Comparison of ENCODE assay signal across 15 cellular contexts in the genomic region with DNA sequence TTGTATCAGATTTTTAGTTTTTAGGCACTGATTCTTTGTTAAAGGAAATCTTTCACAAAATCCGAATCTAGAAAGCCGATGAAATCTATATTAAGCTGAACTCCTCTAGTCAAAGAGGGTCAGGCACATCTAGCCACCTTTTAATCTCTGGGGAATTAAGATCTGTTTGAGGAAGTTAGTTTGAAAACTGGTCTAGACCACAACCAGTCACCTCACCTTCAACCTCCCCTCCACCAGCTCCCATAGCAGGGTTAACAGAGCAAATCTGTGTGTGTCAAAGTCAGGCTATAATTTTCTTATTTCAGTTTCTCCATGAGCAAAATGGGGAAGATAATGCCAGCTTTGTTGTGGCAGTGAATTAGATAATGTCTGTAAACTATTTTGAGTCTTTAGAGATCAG.
"Had no signal": no experiment of that assay in that cellular context is flagged by ENCODE, and none has a peak within 500 bp of the region (broad histone marks: within the 10 kb centered on the region; RNA-seq: fewer than 3 reads in every experiment).

No MANE protein-coding gene starts in this region.

- H3K27ac ChIP-seq: foreskin keratinocyte, tibial artery, uterus, WERI-Rb-1 had no signal

- H3K27ac Mint-ChIP-seq: activated CD4-positive, alpha-beta memory T cell treated with anti-CD3 and anti-CD28 coated beads, Interleukin-2, amount 10 ng/mL, durations not matched to agents 7 days and 5 days; dendritic cell treated with granulocyte-macrophage colony-stimulating factor and Interleukin-4, amounts not matched to agents 40 ng/mL and 50 ng/mL, for 4 days; effector memory CD8-positive, alpha-beta T cell; natural killer cell had no signal

- H3K4me3 ChIP-seq: tibial artery, uterus had no signal

- H3K4me3 Mint-ChIP-seq: activated CD4-positive, alpha-beta memory T cell treated with anti-CD3 and anti-CD28 coated beads, Interleukin-2, amount 10 ng/mL, durations not matched to agents 7 days and 5 days; activated T-cell treated with anti-CD3 and anti-CD28 coated beads, Interleukin-2, amount 50 U/mL, for 4 hours; dendritic cell treated with granulocyte-macrophage colony-stimulating factor and Interleukin-4, amounts not matched to agents 40 ng/mL and 50 ng/mL, for 4 days; effector memory CD8-positive, alpha-beta T cell; natural killer cell had no signal

- H3K27me3 ChIP-seq: foreskin keratinocyte, tibial artery, uterus had no signal

- H3K9me3 ChIP-seq: tibial artery, uterus had no signal

- H3K27me3 Mint-ChIP-seq: activated CD4-positive, alpha-beta memory T cell treated with anti-CD3 and anti-CD28 coated beads, Interleukin-2, amount 10 ng/mL, durations not matched to agents 7 days and 5 days; dendritic cell treated with granulocyte-macrophage colony-stimulating factor and Interleukin-4, amounts not matched to agents 40 ng/mL and 50 ng/mL, for 4 days; effector memory CD8-positive, alpha-beta T cell had no signal

- H3K36me3 Mint-ChIP-seq: natural killer cell had no signal

- H3K4me1 Mint-ChIP-seq: activated CD4-positive, alpha-beta memory T cell treated with anti-CD3 and anti-CD28 coated beads, Interleukin-2, amount 10 ng/mL, durations not matched to agents 7 days and 5 days; natural killer cell had no signal

- H3K4me1 ChIP-seq: foreskin keratinocyte, tibial artery, uterus had no signal

- ATAC-seq: activated T-cell treated with anti-CD3 and anti-CD28 coated beads, Interleukin-2, amount 50 U/mL, for 4 hours; effector memory CD8-positive, alpha-beta T cell; foreskin keratinocyte; natural killer cell had no signal

- H3K9me3 Mint-ChIP-seq: activated CD4-positive, alpha-beta memory T cell treated with anti-CD3 and anti-CD28 coated beads, Interleukin-2, amount 10 ng/mL, durations not matched to agents 7 days and 5 days; dendritic cell treated with granulocyte-macrophage colony-stimulating factor and Interleukin-4, amounts not matched to agents 40 ng/mL and 50 ng/mL, for 4 days; effector memory CD8-positive, alpha-beta T cell; natural killer cell had no signal

- H3K36me3 ChIP-seq: tibial artery, uterus, WERI-Rb-1 had no signal

- DNase-seq: activated CD4-positive, alpha-beta memory T cell treated with anti-CD3 and anti-CD28 coated beads, Interleukin-2, amount 10 ng/mL, durations not matched to agents 7 days and 5 days; activated CD4-positive, alpha-beta T cell treated with anti-CD3 and anti-CD28 coated beads for 4 hours; activated effector memory CD4-positive, alpha-beta T cell treated with Interleukin-2 at 50 U/mL for 16 hours; activated naive CD4-positive, alpha-beta T cell treated with anti-CD3 and anti-CD28 coated beads, Interleukin-2, amount 50 U/mL, for 16 hours; activated T-cell treated with anti-CD3 and anti-CD28 coated beads, Interleukin-2, amount 50 U/mL, for 4 hours; effector memory CD8-positive, alpha-beta T cell; foreskin keratinocyte; kidney glomerular epithelial cell; natural killer cell; stimulated activated CD4-positive, alpha-beta T cell treated with anti-CD3 and anti-CD28 coated beads, Interleukin-2, amount 100 ng/mL, for 48 hours; stimulated activated naive CD4-positive, alpha-beta T cell; tibial artery; uterus; WERI-Rb-1 had no signal
